Comparison of ENCODE assay signal across 11 cellular contexts in genomic region chr7:132065973-132066611, GRCh38.
DNase-seq lines count a peak whose midpoint lies in the region; ATAC-seq, FAIRE-seq and TF ChIP-seq lines count a peak whose summit lies in the region.
"Had no signal": no experiment of that assay in that cellular context is flagged by ENCODE, and none has a peak within 500 bp of the region (broad histone marks: within the 10 kb centered on the region; RNA-seq: fewer than 3 reads in every experiment).

No MANE protein-coding gene starts in this region.

- H3K4me3 Mint-ChIP-seq in chondrocyte (ENCODE audit: unreplicated experiment): peak overlapping the region; percentile 3

- peaks cover 59% of the 10 kb centered on the region for H3K4me1 Mint-ChIP-seq in chondrocyte (ENCODE audit: low read depth)

- H3K9me3 ChIP-seq in lung (ENCODE audit: control insufficient read depth in 2 of 2, insufficient read depth in 1 of 2, low read length in 1 of 2) (peaks cover 0 to 4% of the 10 kb centered on the region in 2 donors), subcutaneous abdominal adipose tissue (ENCODE audit: control insufficient read depth in 5 of 5, low read length in 5 of 5) (no peaks in the 10 kb centered on the region)
- H3K9me3 ChIP-seq: ovary, upper lobe of right lung had no signal

- no peak for ATAC-seq in lung (ENCODE audit: insufficient read depth, low FRiP score)
- ATAC-seq in GM21367 (IDR thresholded peaks at IDR 0.05; ENCODE audit: unreplicated experiment): no peak
- ATAC-seq in HG03354 (IDR thresholded peaks at IDR 0.05; ENCODE audit: poor library complexity, severe bottlenecking, unreplicated experiment): no peak
- ATAC-seq in HG03521 (IDR thresholded peaks at IDR 0.05; ENCODE audit: unreplicated experiment): no peak

- TF ChIP-seq CTCF in chondrocyte (IDR thresholded peaks at IDR 0.05) (peak; percentile 26), lung (IDR thresholded peaks at IDR 0.05; ENCODE audit: control extremely low read depth, extremely low read depth) (no peak)

- H3K4me1 ChIP-seq in lung (ENCODE audit: control insufficient read depth in 2 of 2, insufficient read depth in 2 of 2, low read length in 2 of 2): peaks cover 0 to 7% of the 10 kb centered on the region in 2 donors
- H3K4me1 ChIP-seq in subcutaneous abdominal adipose tissue (ENCODE audit: control insufficient read depth in 5 of 5, insufficient read depth in 5 of 5, low read length in 5 of 5): peaks cover 0 to 22% (median 16%) of the 10 kb centered on the region in 5 donors

- no peak for FAIRE-seq in frontal cortex (lab: Jason Lieb, UNC)

- H3K36me3 Mint-ChIP-seq in chondrocyte (ENCODE audit: low read depth): no peaks in the 10 kb centered on the region

- H3K9me3 Mint-ChIP-seq in chondrocyte (ENCODE audit: low read depth): no peaks in the 10 kb centered on the region

- H3K27me3 Mint-ChIP-seq in chondrocyte (ENCODE audit: low read depth): no peaks in the 10 kb centered on the region

- WGBS in lung, 2 donors: 71 to 76% methylated on average over 5 of the region's 5 CpGs

- peak overlapping the region; percentile 98 for H3K27ac Mint-ChIP-seq in chondrocyte (ENCODE audit: unreplicated experiment)

- DNase-seq in M059J (ENCODE audit: low read depth) (peak; percentile 47), chondrocyte (ENCODE audit: low spot score) (no peak), lung (ENCODE audit: low spot score) (no peak), frontal cortex (ENCODE audit: low spot score in 2 of 2) (no peak)
- DNase-seq: T-helper 2 cell, upper lobe of right lung had no signal

- peak overlapping the region in 1 of 5 donors; percentile 32 for H3K9ac ChIP-seq in subcutaneous abdominal adipose tissue (ENCODE audit: low read length in 5 of 5)

- H3K27ac ChIP-seq in lung (ENCODE audit: low read depth in 1 of 2, low read length in 1 of 2) (peak overlapping the region; percentile 5 to 79), subcutaneous abdominal adipose tissue (ENCODE audit: low read depth, low read length) (peak overlapping the region; percentile 46)
- H3K27ac ChIP-seq: upper lobe of right lung had no signal

- no peak overlapping the region for H3K4me3 ChIP-seq in lung
- no peak overlapping the region for H3K4me3 ChIP-seq in subcutaneous abdominal adipose tissue (ENCODE audit: low read depth in 1 of 5, low read length in 5 of 5)
- H3K4me3 ChIP-seq: ovary, upper lobe of right lung had no signal

- H3K36me3 ChIP-seq in lung (ENCODE audit: control insufficient read depth in 2 of 2, insufficient read depth in 2 of 2, low read length in 2 of 2) (no peaks in the 10 kb centered on the region), subcutaneous abdominal adipose tissue (ENCODE audit: control insufficient read depth in 5 of 5, insufficient read depth in 5 of 5, low read length in 5 of 5) (no peaks in the 10 kb centered on the region)
- H3K36me3 ChIP-seq: ovary, upper lobe of right lung had no signal

- H3K27me3 ChIP-seq in lung (ENCODE audit: control insufficient read depth, insufficient read depth): no peaks in the 10 kb centered on the region
- no peaks in the 10 kb centered on the region for H3K27me3 ChIP-seq in subcutaneous abdominal adipose tissue (ENCODE audit: control insufficient read depth in 5 of 5, insufficient read depth in 4 of 5, low read length in 5 of 5)
- H3K27me3 ChIP-seq: ovary, upper lobe of right lung had no signal
